In genomic region chr22:50225200-50225969, GRCh38 we compare ENCODE assay signal across 20 cellular contexts.
"Had no signal": no experiment of that assay in that cellular context is flagged by ENCODE, and none has a peak within 500 bp of the region (broad histone marks: within the 10 kb centered on the region; RNA-seq: fewer than 3 reads in every experiment).

No MANE protein-coding gene starts in this region.

- DNase-seq: effector memory CD8-positive, alpha-beta T cell; mammary epithelial cell; naive thymus-derived CD8-positive, alpha-beta T cell; occipital lobe; stimulated activated CD4-positive, alpha-beta T cell treated with anti-CD3 and anti-CD28 coated beads, Interleukin-2, amount 100 ng/mL, for 24 hours; stimulated activated CD4-positive, alpha-beta T cell treated with anti-CD3 and anti-CD28 coated beads, Interleukin-4, amount 100 ng/mL, for 4 hours; stimulated activated naive B cell treated with anti-CD40 and anti-IgM and Interleukin-4, amounts not matched to agents 10 μg/mL and 1 μg/mL and 100 μg/mL, for 72 hours; stomach; substantia nigra; transverse colon had no signal

- H2AFZ ChIP-seq: hepatocyte, parathyroid adenoma had no signal

- ATAC-seq: effector memory CD8-positive, alpha-beta T cell; gastroesophageal sphincter; naive thymus-derived CD8-positive, alpha-beta T cell; sciatic nerve; stimulated activated naive B cell treated with anti-CD40 and anti-IgM and Interleukin-4, amounts not matched to agents 10 μg/mL and 1 μg/mL and 100 μg/mL, for 72 hours had no signal

- H3K79me2 ChIP-seq: hepatocyte had no signal

- H3K27me3 ChIP-seq: esophagus muscularis mucosa, gastroesophageal sphincter, hepatocyte, stomach, transverse colon had no signal

- H3K9me3 ChIP-seq: esophagus muscularis mucosa, gastroesophageal sphincter, prostate gland, stomach, thoracic aorta, transverse colon had no signal

- FAIRE-seq: urothelium cell line had no signal

- H3K9ac ChIP-seq: parathyroid adenoma had no signal

- H3K4me1 ChIP-seq: esophagus muscularis mucosa, gastroesophageal sphincter, parathyroid adenoma, prostate gland, stomach, transverse colon had no signal

- H3K4me3 ChIP-seq: esophagus muscularis mucosa, gastroesophageal sphincter, hepatocyte, prostate gland, skin epidermis, stomach, thoracic aorta, transverse colon had no signal

- H3K4me2 ChIP-seq: hepatocyte had no signal

- H3K27ac ChIP-seq: epithelial cell of prostate, esophagus muscularis mucosa, gastroesophageal sphincter, hepatocyte, parathyroid adenoma, prostate gland, skin epidermis, stomach, thoracic aorta, transverse colon had no signal
